19 cellular contexts compared by ENCODE assay signal in genomic region chr12:24307153-24307552, GRCh38.
DNase-seq lines count a peak whose midpoint lies in the region; ATAC-seq and TF ChIP-seq lines count a peak whose summit lies in the region.
"Had no signal": no experiment of that assay in that cellular context is flagged by ENCODE, and none has a peak within 500 bp of the region (broad histone marks: within the 10 kb centered on the region; RNA-seq: fewer than 3 reads in every experiment).

No MANE protein-coding gene starts in this region.

- DNase-seq in HL-60 (ENCODE audit: low read depth in 1 of 2, low spot score in 1 of 2) (no peak), WTC11 (ENCODE audit: low spot score) (no peak), foreskin keratinocyte (peak; percentile 13 to 43), neural crest cell (ENCODE audit: low read depth, low spot score) (no peak), islet precursor cell (no peak), cerebellar cortex (ENCODE audit: low spot score) (no peak)
- DNase-seq in effector CD8-positive, alpha-beta T cell (lab: John Stamatoyannopoulos, UW), result no peak
- DNase-seq: 8988T; C1 segment of cervical spinal cord; Calu3; CD4-positive, alpha-beta memory T cell; COR-L47; DMS53; DMS79 treated with DMSO at 0.1 percent for 48 hours; HFFc6 had no signal

- peaks cover 64% of the 10 kb centered on the region for H3K4me1 Mint-ChIP-seq in WTC11
- H3K4me1 Mint-ChIP-seq in neural crest cell, result peaks cover 15% of the 10 kb centered on the region
- H3K4me1 Mint-ChIP-seq: CD4-positive, alpha-beta memory T cell had no signal

- H3K27me3 Mint-ChIP-seq in WTC11 (ENCODE audit: low read depth) (no peaks in the 10 kb centered on the region), neural crest cell (ENCODE audit: low read depth) (no peaks in the 10 kb centered on the region)
- H3K27me3 Mint-ChIP-seq: CD4-positive, alpha-beta memory T cell had no signal

- CTCF ChIA-PET in WTC11 (lab: Charles Lee), result no interaction called here

- peaks cover 4% of the 10 kb centered on the region for H3K4me1 ChIP-seq in foreskin keratinocyte
- H3K4me1 ChIP-seq: A549 had no signal

- POLR2A ChIA-PET in WTC11 (lab: Charles Lee), result no interaction called here

- H3K9me3 Mint-ChIP-seq in WTC11 (no peaks in the 10 kb centered on the region), neural crest cell (no peaks in the 10 kb centered on the region)

- H3K36me3 Mint-ChIP-seq in WTC11, result peaks cover 2% of the 10 kb centered on the region; the same call in 1 of the 2 replicates
- H3K36me3 Mint-ChIP-seq in neural crest cell (ENCODE audit: low read depth), result peaks cover 3% of the 10 kb centered on the region
- H3K36me3 Mint-ChIP-seq: CD4-positive, alpha-beta memory T cell had no signal

- H3K27ac ChIP-seq in HL-60 (replicated peaks), result 0 out of 2 replicates have a peak overlapping the region, but pooled peaks have one; percentile 11
- H3K27ac ChIP-seq in foreskin keratinocyte, result no peak overlapping the region
- H3K27ac ChIP-seq: A549 had no signal

- TF ChIP-seq CTCF in HL-60 (IDR thresholded peaks at IDR 0.05; ENCODE audit: insufficient read depth, low read length) (no peak), WTC11 (IDR thresholded peaks at IDR 0.05) (no peak), foreskin keratinocyte (conservative IDR thresholded peaks at IDR 0.05) (no peak), neural crest cell (conservative IDR thresholded peaks at IDR 0.05) (no peak)

- H3K27ac Mint-ChIP-seq in WTC11 (peak overlapping the region; percentile 67; the same call in 1 of the 2 replicates), neural crest cell (ENCODE audit: unreplicated experiment) (peak overlapping the region; percentile 2)
- H3K27ac Mint-ChIP-seq: CD4-positive, alpha-beta memory T cell; HFFc6 had no signal

- H3K4me3 Mint-ChIP-seq in WTC11 (no peak overlapping the region), neural crest cell (no peak overlapping the region)
- H3K4me3 Mint-ChIP-seq: CD4-positive, alpha-beta memory T cell; GM23338; HFFc6 had no signal

- ATAC-seq in WTC11, result no peak
- peak; percentile 80 for ATAC-seq in foreskin keratinocyte
- no peak for ATAC-seq in GM19328 (IDR thresholded peaks at IDR 0.05; ENCODE audit: unreplicated experiment)
- ATAC-seq: A549, GM23338 had no signal

- H3K4me3 ChIP-seq in HL-60 (replicated peaks; ENCODE audit: insufficient read depth, low read length), result no peak overlapping the region
- H3K4me3 ChIP-seq: A549, GM23338, HAP-1 had no signal

- H3K27me3 ChIP-seq in HL-60 (ENCODE audit: insufficient read depth, poor library complexity, severe bottlenecking), result no peaks in the 10 kb centered on the region
- no peaks in the 10 kb centered on the region for H3K27me3 ChIP-seq in foreskin keratinocyte

TF ChIP-seq in WTC11, 78 proteins besides CTCF, POLR2A, EP300 and RAD21:
- TF ChIP-seq TEAD1 (CRISPR knock-in tag; IDR thresholded peaks at IDR 0.05) (no peak), MYBL2 (CRISPR knock-in tag; IDR thresholded peaks at IDR 0.05) (no peak), CDX4 (CRISPR knock-in tag; IDR thresholded peaks at IDR 0.05; ENCODE audit: borderline replicate concordance) (no peak), ZNF671 (CRISPR knock-in tag; IDR thresholded peaks at IDR 0.05) (no peak), ZNF396 (CRISPR knock-in tag; IDR thresholded peaks at IDR 0.05; ENCODE audit: borderline replicate concordance) (no peak)

Comparison
In these comparisons a context has a peak if more than half of its experiments do, and no peak if none do; other contexts are left out.
1. DNase-seq: peak in foreskin keratinocyte (2 of 2); none in HL-60 (0 of 2), WTC11 (single experiment), neural crest cell (single experiment), effector CD8-positive, alpha-beta T cell (single experiment), islet precursor cell (single experiment) and cerebellar cortex (single experiment).